Comparison of ENCODE assay signal across 16 cellular contexts in genomic region chr1:187862506-187862905, GRCh38.
DNase-seq lines count a peak whose midpoint lies in the region; ATAC-seq and TF ChIP-seq lines count a peak whose summit lies in the region.
"Had no signal": no experiment of that assay in that cellular context is flagged by ENCODE, and none has a peak within 500 bp of the region (broad histone marks: within the 10 kb centered on the region; RNA-seq: fewer than 3 reads in every experiment).

No MANE protein-coding gene starts in this region.

- DNase-seq in MCF 10A (ENCODE audit: unreplicated experiment) (peak; percentile 46), breast epithelium (ENCODE audit: low spot score in 2 of 2) (no peak), amniotic epithelial cell (ENCODE audit: low read depth) (peak; percentile 92), foreskin keratinocyte (peak; percentile 20 to 72), Right ventricle myocardium superior (no peak), T-helper 17 cell (no peak)
- DNase-seq: Caco-2; CD4-positive, alpha-beta T cell; DMS79; NCI-H1105 treated with DMSO at 0.1 percent for 48 hours; NCI-H2227 treated with DMSO at 0.1 percent for 48 hours; NCI-H510A treated with DMSO at 0.1 percent for 48 hours; NCI-H82 had no signal

- TF ChIP-seq POLR2A in breast epithelium (IDR thresholded peaks at IDR 0.05), result no peak

- TF ChIP-seq CTCF in MCF 10A (IDR thresholded peaks at IDR 0.05; ENCODE audit: unreplicated experiment), result no peak
- no peak for TF ChIP-seq CTCF in breast epithelium (IDR thresholded peaks at IDR 0.05)
- TF ChIP-seq CTCF in foreskin keratinocyte (conservative IDR thresholded peaks at IDR 0.05), result no peak

- H3K27ac ChIP-seq in breast epithelium (no peak overlapping the region), foreskin keratinocyte (no peak overlapping the region)

- no peaks in the 10 kb centered on the region for H3K36me3 ChIP-seq in breast epithelium

- no peaks in the 10 kb centered on the region for H3K9me3 Mint-ChIP-seq in MCF 10A (ENCODE audit: unreplicated experiment)
- H3K9me3 Mint-ChIP-seq: GM23338 had no signal

- POLR2A ChIA-PET in MCF 10A (lab: Yijun Ruan, JAX), result interaction anchor here (1.6 kb wide), 1 partner anchor 20 kb away, joined by 4 read pairs; no protein-coding TSS in a partner anchor

- H3K4me3 Mint-ChIP-seq in MCF 10A (ENCODE audit: unreplicated experiment) (no peak overlapping the region), T-helper 17 cell (no peak overlapping the region)
- H3K4me3 Mint-ChIP-seq: CD4-positive, alpha-beta T cell; GM23338 had no signal

- no TSS peak for BruUV-seq in MCF 10A (replicated peaks; lab: Mats Ljungman, UMichigan)

- no peaks in the 10 kb centered on the region for H3K36me3 Mint-ChIP-seq in MCF 10A (ENCODE audit: insufficient read depth, unreplicated experiment)
- no peaks in the 10 kb centered on the region for H3K36me3 Mint-ChIP-seq in T-helper 17 cell (ENCODE audit: low read depth)

- no peaks in the 10 kb centered on the region for H3K27me3 ChIP-seq in breast epithelium
- H3K27me3 ChIP-seq in foreskin keratinocyte, result no peaks in the 10 kb centered on the region

- no peaks in the 10 kb centered on the region for H3K4me1 ChIP-seq in breast epithelium
- no peaks in the 10 kb centered on the region for H3K4me1 ChIP-seq in foreskin keratinocyte
- H3K4me1 ChIP-seq: Caco-2 had no signal

- no peak overlapping the region for H3K4me3 ChIP-seq in breast epithelium
- H3K4me3 ChIP-seq: GM23338 had no signal

- H3K9me3 ChIP-seq in breast epithelium, result no peaks in the 10 kb centered on the region
- H3K9me3 ChIP-seq in T-helper 17 cell (ENCODE audit: control insufficient read depth, low read length, poor library complexity, severe bottlenecking), result no peaks in the 10 kb centered on the region
- H3K9me3 ChIP-seq: Caco-2 had no signal

- CTCF ChIA-PET in MCF 10A (lab: Yijun Ruan, JAX), result no interaction called here

- no peaks in the 10 kb centered on the region for H3K4me1 Mint-ChIP-seq in MCF 10A (ENCODE audit: insufficient read depth, unreplicated experiment)
- no peaks in the 10 kb centered on the region for H3K4me1 Mint-ChIP-seq in T-helper 17 cell
- H3K4me1 Mint-ChIP-seq: GM23338 had no signal

- H3K27me3 Mint-ChIP-seq in MCF 10A (ENCODE audit: insufficient read depth, unreplicated experiment) (no peaks in the 10 kb centered on the region), T-helper 17 cell (no peaks in the 10 kb centered on the region)
- H3K27me3 Mint-ChIP-seq: CD4-positive, alpha-beta T cell had no signal

- H3K27ac Mint-ChIP-seq in MCF 10A (ENCODE audit: low read depth, unreplicated experiment), result no peak overlapping the region
- no peak overlapping the region for H3K27ac Mint-ChIP-seq in T-helper 17 cell
- H3K27ac Mint-ChIP-seq: CD4-positive, alpha-beta T cell; GM23338 had no signal

- peak; percentile 47 for ATAC-seq in foreskin keratinocyte
- ATAC-seq in Right ventricle myocardium superior (ENCODE audit: poor library complexity), result no peak
- no peak for ATAC-seq in T-helper 17 cell
- ATAC-seq in GM19328 (IDR thresholded peaks at IDR 0.05; ENCODE audit: unreplicated experiment), result no peak
- no peak for ATAC-seq in GM21367 (IDR thresholded peaks at IDR 0.05; ENCODE audit: unreplicated experiment)
- ATAC-seq: GM23338 had no signal

- intact Hi-C loops in MCF 10A (cut with micrococcal nuclease) (no loop called here), breast epithelium (cut with DNase I; ENCODE audit: low total_unique reads) (no loop called here), Right ventricle myocardium superior (cut with DNase I) (no loop called here)

Comparison
In these comparisons a context has a peak if more than half of its experiments do, and no peak if none do; other contexts are left out.
1. DNase-seq: peak in MCF 10A (single experiment), amniotic epithelial cell (single experiment) and foreskin keratinocyte (2 of 2); none in breast epithelium (0 of 2), Right ventricle myocardium superior (single experiment) and T-helper 17 cell (0 of 3).